Comparison of ENCODE assay signal across 28 cellular contexts in genomic region chr6:30462482-30462881, GRCh38.
"Had no signal": no experiment of that assay in that cellular context is flagged by ENCODE, and none has a peak within 500 bp of the region (broad histone marks: within the 10 kb centered on the region; RNA-seq: fewer than 3 reads in every experiment).

No MANE protein-coding gene starts in this region.

- H3K27ac Mint-ChIP-seq: mesothelial cell of epicardium; nephron; stimulated activated naive B cell treated with anti-CD40 and anti-IgM and Interleukin-4, amounts not matched to agents 10 μg/mL and 1 μg/mL and 100 μg/mL, for 72 hours; type B pancreatic cell had no signal

- FAIRE-seq: pancreas had no signal

- DNase-seq: hypothalamus; islet precursor cell; left ventricle myocardium inferior; mesendoderm; naive B cell; nucleus accumbens; pancreas; posterior cingulate gyrus; retina; right cardiac atrium; stimulated activated CD4-positive, alpha-beta T cell treated with anti-CD3 and anti-CD28 coated beads, Interleukin-12 subunit alpha, Interleukin-12 subunit beta, amount 100 ng/mL, for 4 hours; stimulated activated CD4-positive, alpha-beta T cell treated with anti-CD3 and anti-CD28 coated beads, Interleukin-15, amount 100 ng/mL, for 24 hours; stimulated activated CD4-positive, alpha-beta T cell treated with anti-CD3 and anti-CD28 coated beads, Interleukin-2, amount 100 ng/mL, for 24 hours; stimulated activated CD4-positive, alpha-beta T cell treated with anti-CD3 and anti-CD28 coated beads, Interleukin-4, amount 100 ng/mL, for 1 hour; stimulated activated naive B cell treated with anti-CD40 and anti-IgM and Interleukin-4, amounts not matched to agents 10 μg/mL and 1 μg/mL and 100 μg/mL, for 72 hours; stimulated activated naive CD8-positive, alpha-beta T cell treated with anti-CD3 and anti-CD28 coated beads, Interleukin-15, Interleukin-2, amounts not matched to agents 100 U/mL and 50 U/mL, for 24 hours; stomach; testis; tibial artery; uterus had no signal

- H3K4me1 Mint-ChIP-seq: nephron had no signal

- H3K4me1 ChIP-seq: prostate gland, uterus had no signal

- H3K36me3 Mint-ChIP-seq: mesothelial cell of epicardium, type B pancreatic cell had no signal

- H3K4me3 Mint-ChIP-seq: mesothelial cell of epicardium, nephron, neural crest cell, type B pancreatic cell had no signal

- H3K9me3 ChIP-seq: pancreas, prostate gland, testis, tibial artery, uterus had no signal

- H3K4me3 ChIP-seq: left ventricle myocardium inferior, lung, pancreas, prostate gland, skin epidermis, stomach, testis, tibial artery, uterus had no signal

- H3K27ac ChIP-seq: left ventricle myocardium inferior, pancreas, prostate gland, skin epidermis, stomach, testis, tibial artery, uterus had no signal

- ATAC-seq: pancreas; right cardiac atrium; sciatic nerve; stimulated activated naive CD8-positive, alpha-beta T cell treated with anti-CD3 and anti-CD28 coated beads, Interleukin-15, Interleukin-2, amounts not matched to agents 100 U/mL and 50 U/mL, for 24 hours had no signal

- H3K9me3 Mint-ChIP-seq: neural crest cell, type B pancreatic cell had no signal

- H3K27me3 ChIP-seq: testis had no signal

- H3K36me3 ChIP-seq: left ventricle myocardium inferior, pancreas, prostate gland, stomach, tibial artery, uterus had no signal
